In genomic region chr20:2663887-2664719, GRCh38 we compare ENCODE assay signal across 1 cellular context.
A peak's percentile ranks its signal among the peaks of the same experiment; 100 is the strongest.
TF ChIP-seq lines count a peak whose summit lies in the region.

Gene IDH3B, minus strand, starts transcription at chr20:2664216. Its CDS starts 28 bp downstream, at chr20:2664188.

TF ChIP-seq in HepG2, 621 proteins besides CTCF, POLR2A, EP300 and RAD21 (continued from another document and continues in another):
- TF ChIP-seq HNF1A (IDR thresholded peaks at IDR 0.05; ENCODE audit: low read depth) (peak; percentile 48; the same call in 1 of the 2 replicates), HNF1A (CRISPR knock-in tag; IDR thresholded peaks at IDR 0.05; ENCODE audit: borderline replicate concordance) (peak; percentile 78), ZNF577 (CRISPR knock-in tag; IDR thresholded peaks at IDR 0.05; ENCODE audit: borderline replicate concordance, low read depth) (peak; percentile 30; the same call in 1 of the 2 replicates), ZNF138 (CRISPR knock-in tag; IDR thresholded peaks at IDR 0.05; ENCODE audit: low read depth) (no peak; the same call in 1 of the 2 replicates), FOXC1 (CRISPR knock-in tag; IDR thresholded peaks at IDR 0.05; ENCODE audit: borderline replicate concordance) (peak; percentile 56; the same call in 1 of the 2 replicates), SMC3 (IDR thresholded peaks at IDR 0.05; ENCODE audit: low read length) (no peak), NR2C2 (CRISPR knock-in tag; IDR thresholded peaks at IDR 0.05; ENCODE audit: borderline replicate concordance) (peak; percentile 89), FOXM1 (CRISPR knock-in tag; IDR thresholded peaks at IDR 0.05) (no peak), ZNF720 (CRISPR knock-in tag; IDR thresholded peaks at IDR 0.05) (peak; percentile 60; the same call in 1 of the 2 replicates), SNRNP70 (IDR thresholded peaks at IDR 0.05; ENCODE audit: low read depth, low read length) (no peak), PRPF4 (IDR thresholded peaks at IDR 0.05; ENCODE audit: low read depth, low read length, poor library complexity, severe bottlenecking) (no peak), BCL6 (CRISPR knock-in tag; IDR thresholded peaks at IDR 0.05) (peak; percentile 74), ZBTB20 (CRISPR knock-in tag; IDR thresholded peaks at IDR 0.05; ENCODE audit: borderline replicate concordance, low read depth) (peak; percentile 89), CAMTA2 (CRISPR knock-in tag; IDR thresholded peaks at IDR 0.05; ENCODE audit: borderline replicate concordance) (peak; percentile 68; the same call in 1 of the 2 replicates), ZXDC (CRISPR knock-in tag; IDR thresholded peaks at IDR 0.05) (no peak), CREB3 (CRISPR knock-in tag; IDR thresholded peaks at IDR 0.05) (peak; percentile 74; the same call in 1 of the 2 replicates), DPF2 (CRISPR knock-in tag; IDR thresholded peaks at IDR 0.05; ENCODE audit: borderline replicate concordance, low read depth) (no peak), ZNF629 (CRISPR knock-in tag; conservative IDR thresholded peaks at IDR 0.05) (no peak), ZNF737 (CRISPR knock-in tag; IDR thresholded peaks at IDR 0.05; ENCODE audit: borderline replicate concordance) (peak; percentile 86; the same call in 1 of the 2 replicates), ZNF331 (CRISPR knock-in tag; IDR thresholded peaks at IDR 0.05) (peak; percentile 89), SMAD9 (CRISPR knock-in tag; IDR thresholded peaks at IDR 0.05) (peak; percentile 89), ATRX (CRISPR knock-in tag; IDR thresholded peaks at IDR 0.05; ENCODE audit: borderline replicate concordance) (no peak), IRF1 (CRISPR knock-in tag; IDR thresholded peaks at IDR 0.05; ENCODE audit: low read depth) (no peak), MEIS2 (CRISPR knock-in tag; IDR thresholded peaks at IDR 0.05) (peak; percentile 23; the same call in 1 of the 2 replicates), ZNF775 (CRISPR knock-in tag; IDR thresholded peaks at IDR 0.05; ENCODE audit: borderline replicate concordance) (no peak), SALL1 (CRISPR knock-in tag; IDR thresholded peaks at IDR 0.05) (peak; percentile 94), REL (CRISPR knock-in tag; conservative IDR thresholded peaks at IDR 0.05) (no peak), RARA (CRISPR knock-in tag; IDR thresholded peaks at IDR 0.05) (peak; percentile 67), FOSL1 (CRISPR knock-in tag; IDR thresholded peaks at IDR 0.05; ENCODE audit: borderline replicate concordance) (no peak), ZBTB8A (CRISPR knock-in tag; IDR thresholded peaks at IDR 0.05; ENCODE audit: borderline replicate concordance, low read depth) (no peak), ZFP37 (CRISPR knock-in tag; IDR thresholded peaks at IDR 0.05; ENCODE audit: borderline replicate concordance) (peak; percentile 64; the same call in 1 of the 2 replicates), ZNF280D (CRISPR knock-in tag; IDR thresholded peaks at IDR 0.05) (peak; percentile 89), KDM5A (IDR thresholded peaks at IDR 0.05; ENCODE audit: borderline replicate concordance, low read length) (peak; percentile 100), ZNF207 (IDR thresholded peaks at IDR 0.05; ENCODE audit: borderline replicate concordance) (no peak), ZNF614 (CRISPR knock-in tag; IDR thresholded peaks at IDR 0.05; ENCODE audit: borderline replicate concordance) (no peak; the same call in none of the 2 replicates), ADNP (CRISPR knock-in tag; IDR thresholded peaks at IDR 0.05) (no peak), BATF2 (CRISPR knock-in tag; IDR thresholded peaks at IDR 0.05) (peak; percentile 69; the same call in 1 of the 2 replicates), ISX (CRISPR knock-in tag; conservative IDR thresholded peaks at IDR 0.05) (peak; percentile 55; the same call in 1 of the 2 replicates), ZNF20 (CRISPR knock-in tag; IDR thresholded peaks at IDR 0.05) (peak; percentile 40; the same call in 1 of the 2 replicates), EEA1 (CRISPR knock-in tag; IDR thresholded peaks at IDR 0.05; ENCODE audit: borderline replicate concordance) (peak; percentile 82), ARID2 (CRISPR knock-in tag; IDR thresholded peaks at IDR 0.05; ENCODE audit: borderline replicate concordance) (peak; percentile 98), ZNF879 (CRISPR knock-in tag; IDR thresholded peaks at IDR 0.05) (peak; percentile 89)
- TF ChIP-seq, protein P1, sequence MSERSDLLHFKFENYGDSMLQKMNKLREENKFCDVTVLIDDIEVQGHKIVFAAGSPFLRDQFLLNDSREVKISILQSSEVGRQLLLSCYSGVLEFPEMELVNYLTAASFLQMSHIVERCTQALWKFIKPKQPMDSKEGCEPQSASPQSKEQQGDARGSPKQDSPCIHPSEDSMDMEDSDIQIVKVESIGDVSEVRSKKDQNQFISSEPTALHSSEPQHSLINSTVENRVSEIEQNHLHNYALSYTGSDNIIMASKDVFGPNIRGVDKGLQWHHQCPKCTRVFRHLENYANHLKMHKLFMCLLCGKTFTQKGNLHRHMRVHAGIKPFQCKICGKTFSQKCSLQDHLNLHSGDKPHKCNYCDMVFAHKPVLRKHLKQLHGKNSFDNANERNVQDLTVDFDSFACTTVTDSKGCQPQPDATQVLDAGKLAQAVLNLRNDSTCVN (CRISPR knock-in tag; IDR thresholded peaks at IDR 0.05; ENCODE audit: borderline replicate concordance): peak; percentile 91; the same call in 1 of the 2 replicates
